ENCODE assay signal across 8 cellular contexts in the genomic region with DNA sequence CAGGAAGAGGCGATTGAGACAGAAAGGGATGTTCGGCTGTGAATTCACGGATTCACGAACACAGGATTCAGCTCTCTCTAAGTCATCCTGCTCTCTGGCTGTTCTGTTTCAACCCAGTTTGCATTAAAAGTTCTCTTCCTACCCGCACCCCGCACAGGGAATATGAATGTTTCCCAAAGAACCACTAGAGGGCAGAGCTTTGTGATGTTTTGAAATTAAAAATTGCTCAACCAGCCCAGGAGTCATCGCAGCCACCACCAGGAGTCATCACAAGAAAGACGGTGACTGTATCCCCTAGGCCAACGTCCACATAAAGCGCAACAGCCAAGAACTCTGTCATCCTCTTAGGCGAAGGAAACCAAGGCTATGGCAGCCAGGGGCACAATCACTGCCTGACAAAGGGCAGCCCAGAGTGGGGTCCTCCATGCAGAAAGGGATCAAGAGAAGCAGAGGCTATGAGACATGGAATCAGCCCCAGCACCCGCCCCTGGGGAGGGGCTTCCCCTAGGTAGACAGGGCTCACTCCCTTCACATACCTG.
A peak's percentile ranks its signal among the peaks of the same experiment; 100 is the strongest.
DNase-seq lines count a peak whose midpoint lies in the region; ATAC-seq, FAIRE-seq and TF ChIP-seq lines count a peak whose summit lies in the region.

No MANE protein-coding gene starts in this region.

- H3K27ac ChIP-seq in iPS-20b (ENCODE audit: low read length) (no peak overlapping the region), sigmoid colon (no peak overlapping the region)

- no peaks in the 10 kb centered on the region for H3K36me3 ChIP-seq in iPS-20b (ENCODE audit: insufficient read depth, low read depth, low read length)
- H3K36me3 ChIP-seq in sigmoid colon, result no peaks in the 10 kb centered on the region

- intact Hi-C loops in sigmoid colon (cut with DNase I), result no loop called here

- POLR2A ChIA-PET in activated naive CD8-positive, alpha-beta T cell treated with anti-CD3 and anti-CD28 coated beads, Interleukin-2, amount 10 ng/mL, durations not matched to agents 7 days and 5 days (lab: Charles Lee), result no interaction called here

- FAIRE-seq in D721Med (lab: Jason Lieb, UNC), result no peak

- H3K4me3 ChIP-seq in iPS-20b (ENCODE audit: low read length), result peak overlapping the region; percentile 32; the same call in 1 of the 2 replicates
- H3K4me3 ChIP-seq in sigmoid colon, result no peak overlapping the region

- H3K4me1 Mint-ChIP-seq in activated naive CD8-positive, alpha-beta T cell treated with anti-CD3 and anti-CD28 coated beads, Interleukin-2, amount 10 ng/mL, durations not matched to agents 7 days and 5 days, result peaks cover 14% of the 10 kb centered on the region

- H3K27me3 ChIP-seq in iPS-20b (ENCODE audit: insufficient read depth, low read length) (no peaks in the 10 kb centered on the region), sigmoid colon (no peaks in the 10 kb centered on the region)

- H3K9ac ChIP-seq in iPS-20b (ENCODE audit: low read depth, low read length), result no peak overlapping the region

- no peaks in the 10 kb centered on the region for H3K9me3 Mint-ChIP-seq in activated naive CD8-positive, alpha-beta T cell treated with anti-CD3 and anti-CD28 coated beads, Interleukin-2, amount 10 ng/mL, durations not matched to agents 7 days and 5 days

- no peak overlapping the region for H3K27ac Mint-ChIP-seq in activated naive CD8-positive, alpha-beta T cell treated with anti-CD3 and anti-CD28 coated beads, Interleukin-2, amount 10 ng/mL, durations not matched to agents 7 days and 5 days

- no peak for TF ChIP-seq EP300 in sigmoid colon (IDR thresholded peaks at IDR 0.05)

- H3K4me1 ChIP-seq in iPS-20b (ENCODE audit: insufficient read depth, low read length), result peaks cover 4% of the 10 kb centered on the region; the same call in 1 of the 2 replicates
- H3K4me1 ChIP-seq in sigmoid colon, result no peaks in the 10 kb centered on the region

- H3K36me3 Mint-ChIP-seq in activated naive CD8-positive, alpha-beta T cell treated with anti-CD3 and anti-CD28 coated beads, Interleukin-2, amount 10 ng/mL, durations not matched to agents 7 days and 5 days, result no peaks in the 10 kb centered on the region

- H3K9me3 ChIP-seq in iPS-20b (ENCODE audit: insufficient read depth, low read depth, low read length) (no peaks in the 10 kb centered on the region), sigmoid colon (no peaks in the 10 kb centered on the region)

- 37 to 52% methylated on average over 12 of the region's 12 CpGs for WGBS in sigmoid colon, 2 donors

- TF ChIP-seq POLR2A in sigmoid colon (IDR thresholded peaks at IDR 0.05), result no peak

- TF ChIP-seq CTCF in D721Med (IDR thresholded peaks at IDR 0.05; ENCODE audit: insufficient read depth, missing control alignments) (peak; percentile 58), sigmoid colon (IDR thresholded peaks at IDR 0.05) (peak in 1 of 4 experiments; percentile 34)

- ATAC-seq in GM19324 (IDR thresholded peaks at IDR 0.05; ENCODE audit: low FRiP score, unreplicated experiment), result peak; percentile 50
- peak; percentile 33 for ATAC-seq in activated naive CD8-positive, alpha-beta T cell treated with anti-CD3 and anti-CD28 coated beads, Interleukin-2, amount 10 ng/mL, durations not matched to agents 7 days and 5 days (ENCODE audit: low read depth)
- ATAC-seq in stimulated activated naive CD8-positive, alpha-beta T cell treated with anti-CD3 and anti-CD28 coated beads, Interleukin-15, Interleukin-2, amounts not matched to agents 100 U/mL and 50 U/mL, for 24 hours, result peak; percentile 73

- peaks cover 4% of the 10 kb centered on the region for H3K27me3 Mint-ChIP-seq in activated naive CD8-positive, alpha-beta T cell treated with anti-CD3 and anti-CD28 coated beads, Interleukin-2, amount 10 ng/mL, durations not matched to agents 7 days and 5 days

- H3K4me3 Mint-ChIP-seq in activated naive CD8-positive, alpha-beta T cell treated with anti-CD3 and anti-CD28 coated beads, Interleukin-2, amount 10 ng/mL, durations not matched to agents 7 days and 5 days, result no peak overlapping the region

- no peak for DNase-seq in D721Med (ENCODE audit: insufficient read length, low spot score)
- peak; percentile 21 for DNase-seq in NCI-H1436 treated with DMSO at 0.1 percent for 48 hours (lab: John Stamatoyannopoulos, UW)
- no peak for DNase-seq in activated naive CD8-positive, alpha-beta T cell treated with anti-CD3 and anti-CD28 coated beads, Interleukin-2, amount 10 ng/mL, durations not matched to agents 7 days and 5 days
- DNase-seq in stimulated activated naive CD8-positive, alpha-beta T cell treated with anti-CD3 and anti-CD28 coated beads, Interleukin-15, Interleukin-2, amounts not matched to agents 100 U/mL and 50 U/mL, for 24 hours, result peak; percentile 19
- DNase-seq in NCI-H2029 treated with DMSO at 0.1 percent for 48 hours (lab: John Stamatoyannopoulos, UW), result no peak
- DNase-seq in sigmoid colon, result no peak

Comparison
In these comparisons a context has a peak if more than half of its experiments do, and no peak if none do; other contexts are left out.
1. DNase-seq: peak in NCI-H1436 treated with DMSO at 0.1 percent for 48 hours (single experiment) and stimulated activated naive CD8-positive, alpha-beta T cell treated with anti-CD3 and anti-CD28 coated beads, Interleukin-15, Interleukin-2, amounts not matched to agents 100 U/mL and 50 U/mL, for 24 hours (single experiment); none in D721Med (single experiment), activated naive CD8-positive, alpha-beta T cell treated with anti-CD3 and anti-CD28 coated beads, Interleukin-2, amount 10 ng/mL, durations not matched to agents 7 days and 5 days (single experiment), NCI-H2029 treated with DMSO at 0.1 percent for 48 hours (single experiment) and sigmoid colon (single experiment).
2. Peak in every context shown above with its lines, with median percentiles within 50 percentile points of each other: ATAC-seq.